10 cellular contexts compared by ENCODE assay signal in the genomic region with DNA sequence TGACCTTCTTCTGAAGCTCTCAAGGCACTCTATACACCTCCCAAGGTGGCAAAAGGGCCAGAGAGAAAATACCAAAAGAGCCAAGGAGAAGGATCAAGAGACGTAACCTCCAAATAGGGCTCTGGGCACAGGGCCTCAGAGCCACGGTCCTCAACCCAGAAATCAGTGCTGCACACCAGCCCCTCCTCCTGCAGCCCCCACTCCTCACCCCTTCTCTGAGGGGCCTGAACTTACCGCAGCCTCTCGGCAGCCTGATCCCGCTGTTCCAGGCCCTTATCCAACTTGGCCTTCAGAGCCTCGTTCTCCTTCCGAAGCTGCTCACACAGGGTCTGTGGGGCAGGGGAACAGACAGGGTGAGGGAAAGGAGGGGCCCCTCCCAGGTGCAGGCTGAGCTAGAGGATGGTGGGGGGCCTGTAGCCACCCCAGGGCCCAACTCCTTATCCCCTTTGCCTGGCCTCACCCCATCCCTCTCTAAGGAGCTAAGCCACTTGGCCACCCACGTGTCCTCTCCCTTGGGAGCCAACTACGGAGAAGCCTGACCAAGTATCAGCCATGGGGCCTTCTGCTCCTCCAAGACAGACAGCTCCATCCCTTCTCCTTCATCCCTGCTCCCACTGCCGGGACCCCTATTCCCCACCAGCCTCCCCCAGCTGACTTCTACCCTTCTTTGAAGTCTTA. TPM values are rescaled to one million over a fixed set of nuclear protein-coding genes. Genes with fewer than 3 reads are reported as not detected.
DNase-seq lines count a peak whose midpoint lies in the region; ATAC-seq and TF ChIP-seq lines count a peak whose summit lies in the region.
"Had no signal": no experiment of that assay in that cellular context is flagged by ENCODE, and none has a peak within 500 bp of the region (broad histone marks: within the 10 kb centered on the region; RNA-seq: fewer than 3 reads in every experiment).

No MANE protein-coding gene starts in this region.

- in situ Hi-C loops in GM13976 (cut with MboI; ENCODE audit: low sequenced_read_pairs, unreplicated experiment): loop anchor here (5.0 kb wide), 1 partner anchor 65 kb away; no protein-coding TSS in a partner anchor

- H3K9me3 ChIP-seq in A673 (ENCODE audit: low read depth, low read length, poor library complexity, severe bottlenecking): no peaks in the 10 kb centered on the region
- H3K9me3 ChIP-seq: pancreas had no signal

- H3K27ac ChIP-seq in A673 (ENCODE audit: low read depth, low read length, poor library complexity, severe bottlenecking): no peak overlapping the region
- H3K27ac ChIP-seq: pancreas had no signal

- DNase-seq in A673 (ENCODE audit: low spot score) (peak; percentile 7), GM13976 (ENCODE audit: low spot score) (no peak), NCI-H187 treated with DMSO at 0.1 percent for 48 hours (lab: John Stamatoyannopoulos, UW) (no peak), inferior parietal cortex (ENCODE audit: extremely low spot score) (no peak)
- DNase-seq in activated naive CD4-positive, alpha-beta T cell treated with anti-CD3 and anti-CD28 coated beads, Interleukin-2, amount 50 U/mL, for 72 hours (ENCODE audit: low spot score in 2 of 2): no peak
- DNase-seq in naive thymus-derived CD8-positive, alpha-beta T cell: no peak
- DNase-seq: GOT3 had no signal

- BruUV-seq in A673 (replicated peaks; lab: Mats Ljungman, UMichigan): no TSS peak

- H3K36me3 ChIP-seq in A673 (ENCODE audit: insufficient read depth, low read length, poor library complexity, severe bottlenecking): no peaks in the 10 kb centered on the region

- POLR2A ChIA-PET in A673 (lab: Charles Lee; ENCODE audit: low non-redundant PET): no interaction called here
- POLR2A ChIA-PET in naive thymus-derived CD8-positive, alpha-beta T cell (lab: Charles Lee): interaction anchor here (1.0 to 1.8 kb wide), 7 partner anchors 8 to 66 kb away, joined by 3 to 8 read pairs (median 4); a partner anchor contains a TSS

- CTCF ChIA-PET in A673 (lab: Charles Lee): interaction anchor here (0.6 to 2.0 kb wide), 5 partner anchors 8 to 189 kb away, joined by 5 to 18 read pairs (median 8); no protein-coding TSS in a partner anchor

- peak overlapping the region; percentile 78 to 81 for H3K27ac Mint-ChIP-seq in activated naive CD4-positive, alpha-beta T cell treated with anti-CD3 and anti-CD28 coated beads, Interleukin-2, amount 50 U/mL, for 72 hours
- H3K27ac Mint-ChIP-seq in naive thymus-derived CD8-positive, alpha-beta T cell: peak overlapping the region in 8 of 10 donors; percentile 9 to 83 (median 40)

- H3K4me1 Mint-ChIP-seq in naive thymus-derived CD8-positive, alpha-beta T cell: peaks cover 12 to 24% (median 21%) of the 10 kb centered on the region in 4 donors

- no peak overlapping the region for H3K4me3 Mint-ChIP-seq in naive thymus-derived CD8-positive, alpha-beta T cell

- ATAC-seq in GM21528 (IDR thresholded peaks at IDR 0.05; ENCODE audit: low FRiP score, unreplicated experiment): peak; percentile 24
- ATAC-seq in activated naive CD4-positive, alpha-beta T cell treated with anti-CD3 and anti-CD28 coated beads, Interleukin-2, amount 50 U/mL, for 72 hours: peak; percentile 13 to 31
- peak in 1 of 2 donors; percentile 40 for ATAC-seq in naive thymus-derived CD8-positive, alpha-beta T cell
- no peak for ATAC-seq in HG03354 (IDR thresholded peaks at IDR 0.05; ENCODE audit: poor library complexity, severe bottlenecking, unreplicated experiment)

- H3K4me1 ChIP-seq in A673 (ENCODE audit: insufficient read depth, low read length, poor library complexity, severe bottlenecking): no peaks in the 10 kb centered on the region

- H3K36me3 Mint-ChIP-seq in activated naive CD4-positive, alpha-beta T cell treated with anti-CD3 and anti-CD28 coated beads, Interleukin-2, amount 50 U/mL, for 72 hours: peaks cover 14 to 29% of the 10 kb centered on the region in 2 donors
- H3K36me3 Mint-ChIP-seq in naive thymus-derived CD8-positive, alpha-beta T cell: peaks cover 8 to 89% (median 16%) of the 10 kb centered on the region in 3 donors

- no peaks in the 10 kb centered on the region for H3K9me3 Mint-ChIP-seq in activated naive CD4-positive, alpha-beta T cell treated with anti-CD3 and anti-CD28 coated beads, Interleukin-2, amount 50 U/mL, for 72 hours
- no peaks in the 10 kb centered on the region for H3K9me3 Mint-ChIP-seq in naive thymus-derived CD8-positive, alpha-beta T cell

- TF ChIP-seq CTCF in A673 (conservative IDR thresholded peaks at IDR 0.05; ENCODE audit: low read depth, low read length) (no peak), GM13976 (IDR thresholded peaks at IDR 0.05; ENCODE audit: borderline replicate concordance, control extremely low read depth, extremely low read depth, insufficient read depth, missing control alignments) (no peak)

- no peak overlapping the region for H3K4me3 ChIP-seq in A673 (ENCODE audit: low read depth, low read length, poor library complexity, severe bottlenecking)
- H3K4me3 ChIP-seq: pancreas had no signal

- H3K27me3 ChIP-seq in A673 (replicated peaks; ENCODE audit: insufficient read depth, low read depth, low read length, poor library complexity): no peaks in the 10 kb centered on the region
- H3K27me3 ChIP-seq: pancreas had no signal

- intact Hi-C loops in A673 (cut with micrococcal nuclease; ENCODE audit: unreplicated experiment): loop anchor here (1.0 to 2.0 kb wide), 2 partner anchors 63 to 113 kb away; no protein-coding TSS in a partner anchor

- no peaks in the 10 kb centered on the region for H3K27me3 Mint-ChIP-seq in naive thymus-derived CD8-positive, alpha-beta T cell

RNA-seq across cellular contexts. Expression of a gene that starts 28.8 kb away (rescaled TPM):
- 33.3 and 37.3 TPM in 2 replicates for total RNA-seq in A673 (2021)
- 100 to 1,000 TPM; 221 to 276 TPM for total RNA-seq in activated naive CD4-positive, alpha-beta T cell treated with anti-CD3 and anti-CD28 coated beads, Interleukin-2, amount 50 U/mL, for 72 hours
- total RNA-seq in naive thymus-derived CD8-positive, alpha-beta T cell: 100 to 1,000 TPM; 138 to 140 TPM
- polyA plus RNA-seq in naive thymus-derived CD8-positive, alpha-beta T cell: 10 to 100 TPM; 25.6 to 37.5 (median 29.8) TPM

RNA-seq across cellular contexts. Expression of a gene that starts 31.7 kb away (rescaled TPM):
- 0.19 and 0.24 TPM in 2 replicates for total RNA-seq in A673 (2021)
- under 1 TPM in 1 of 2 donors, not detected in 1; 0.23 TPM for total RNA-seq in activated naive CD4-positive, alpha-beta T cell treated with anti-CD3 and anti-CD28 coated beads, Interleukin-2, amount 50 U/mL, for 72 hours
- total RNA-seq in naive thymus-derived CD8-positive, alpha-beta T cell: not detected
- polyA plus RNA-seq in naive thymus-derived CD8-positive, alpha-beta T cell: 1 to 10 TPM in 1 of 3 donors, under 1 TPM in 1, not detected in 1; 0.35 to 1.9 TPM
